In genomic region chrX:155767101-155767878, GRCh38 we compare ENCODE assay signal across 8 cellular contexts.
DNase-seq lines count a peak whose midpoint lies in the region; ATAC-seq and TF ChIP-seq lines count a peak whose summit lies in the region.

No MANE protein-coding gene starts in this region.

- H3K27me3 Mint-ChIP-seq in chondrocyte (ENCODE audit: low read depth): no peaks in the 10 kb centered on the region

- H3K27me3 ChIP-seq in BLaER1 treated with 17β-estradiol and CSF1 and Interleukin-3, amounts not matched to agents 10 nM and 100 nM: peaks cover 51 to 86% (median 67%) of the 10 kb centered on the region in 11 experiments

- no peak overlapping the region for H3K9ac ChIP-seq in BLaER1 treated with 17β-estradiol and CSF1 and Interleukin-3, amounts not matched to agents 10 nM and 100 nM

- peaks cover 0 to 7% (median 4%) of the 10 kb centered on the region in 11 experiments; a peak in 2 of 22 replicates for H3K9me3 ChIP-seq in BLaER1 treated with 17β-estradiol and CSF1 and Interleukin-3, amounts not matched to agents 10 nM and 100 nM (replicated peaks in 1 of 11)

- peak overlapping the region in 6 of 11 experiments; percentile 4 to 38 (median 8); a peak in 6 of 22 replicates for H3K4me2 ChIP-seq in BLaER1 treated with 17β-estradiol and CSF1 and Interleukin-3, amounts not matched to agents 10 nM and 100 nM

- no peaks in the 10 kb centered on the region for H3K36me3 ChIP-seq in BLaER1 treated with 17β-estradiol and CSF1 and Interleukin-3, amounts not matched to agents 10 nM and 100 nM

- no peak overlapping the region for H3K4me3 ChIP-seq in BLaER1 treated with 17β-estradiol and CSF1 and Interleukin-3, amounts not matched to agents 10 nM and 100 nM

- DNase-seq in HS-27A (ENCODE audit: low read depth) (peak; percentile 22), SW480 (ENCODE audit: low spot score) (peak; percentile 40), chondrocyte (ENCODE audit: low spot score) (no peak), left colon (peak; percentile 59 to 72), NK-92 (lab: John Stamatoyannopoulos, UW; ENCODE audit: unreplicated experiment) (no peak)
- peak; percentile 2 for DNase-seq in stimulated activated CD4-positive, alpha-beta T cell treated with anti-CD3 and anti-CD28 coated beads, Interleukin-4, amount 100 ng/mL, for 1 hour

- no peaks in the 10 kb centered on the region for H4K20me1 ChIP-seq in BLaER1 treated with 17β-estradiol and CSF1 and Interleukin-3, amounts not matched to agents 10 nM and 100 nM

- H3K36me3 Mint-ChIP-seq in chondrocyte (ENCODE audit: low read depth): no peaks in the 10 kb centered on the region

- H3K4me1 ChIP-seq in BLaER1 treated with 17β-estradiol and CSF1 and Interleukin-3, amounts not matched to agents 10 nM and 100 nM: peaks cover 0 to 3% (median 0%) of the 10 kb centered on the region in 10 experiments; a peak in 2 of 20 replicates

- H3K4me3 Mint-ChIP-seq in chondrocyte (ENCODE audit: unreplicated experiment): peak overlapping the region; percentile 87

- peak; percentile 93 for ATAC-seq in left colon
- ATAC-seq in HG03196 (IDR thresholded peaks at IDR 0.05; ENCODE audit: unreplicated experiment): no peak

- H3K27ac Mint-ChIP-seq in chondrocyte (ENCODE audit: unreplicated experiment): peak overlapping the region; percentile 89

- no peak for TF ChIP-seq CTCF in chondrocyte (IDR thresholded peaks at IDR 0.05)

- intact Hi-C loops in left colon (cut with DNase I, micrococcal nuclease): no loop called here

- no peak overlapping the region for H3K27ac ChIP-seq in BLaER1 treated with 17β-estradiol and CSF1 and Interleukin-3, amounts not matched to agents 10 nM and 100 nM

- H3K9me3 Mint-ChIP-seq in chondrocyte (ENCODE audit: low read depth): peaks cover 7% of the 10 kb centered on the region

- H3K4me1 Mint-ChIP-seq in chondrocyte (ENCODE audit: low read depth): peaks cover 7% of the 10 kb centered on the region

Comparison
In these comparisons a context has a peak if more than half of its experiments do, and no peak if none do; other contexts are left out.
1. DNase-seq: peak in HS-27A (single experiment), SW480 (single experiment), left colon (2 of 2) and stimulated activated CD4-positive, alpha-beta T cell treated with anti-CD3 and anti-CD28 coated beads, Interleukin-4, amount 100 ng/mL, for 1 hour (single experiment); none in chondrocyte (single experiment) and NK-92 (single experiment).